In the genomic region with DNA sequence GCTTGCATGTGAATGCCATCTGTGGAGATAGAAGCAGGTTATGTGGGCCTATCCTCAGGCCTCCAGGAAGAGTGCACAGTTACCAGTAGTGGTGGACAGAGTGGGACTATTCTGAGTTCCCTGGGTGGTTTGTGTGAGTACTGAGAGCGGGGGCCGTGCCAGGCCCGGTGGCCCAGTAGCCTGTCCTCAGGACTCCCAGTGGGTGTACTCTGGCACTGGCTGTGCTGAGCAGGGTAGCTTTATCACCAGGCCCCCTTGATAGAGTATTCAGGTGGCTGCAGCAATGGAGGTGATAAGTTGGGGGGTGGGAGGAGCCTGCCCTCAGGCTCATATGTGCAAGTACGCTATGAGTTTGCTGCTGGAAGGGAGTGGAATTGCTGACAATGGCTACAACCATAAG, we compare ENCODE assay signal across 6 cellular contexts.
"Had no signal": no experiment of that assay in that cellular context is flagged by ENCODE, and none has a peak within 500 bp of the region (broad histone marks: within the 10 kb centered on the region; RNA-seq: fewer than 3 reads in every experiment).

No MANE protein-coding gene starts in this region.

- DNase-seq: GOT3, H9, HCEC 1CT, KG1 had no signal

- FAIRE-seq: H54, HTR-8/SVneo had no signal
